Comparison of ENCODE assay signal across 7 cellular contexts in genomic region chr9:109574061-109574882, GRCh38.
DNase-seq lines count a peak whose midpoint lies in the region; ATAC-seq and TF ChIP-seq lines count a peak whose summit lies in the region.

No MANE protein-coding gene starts in this region.

- peak; percentile 60 to 82 for ATAC-seq in gastrocnemius medialis
- ATAC-seq in HG03039 (IDR thresholded peaks at IDR 0.05; ENCODE audit: unreplicated experiment): no peak

- peak; percentile 63 for TF ChIP-seq CTCF in WERI-Rb-1 (IDR thresholded peaks at IDR 0.05; ENCODE audit: low read depth, low read length)
- TF ChIP-seq CTCF in gastrocnemius medialis (IDR thresholded peaks at IDR 0.05 in 4 of 5, conservative IDR thresholded peaks at IDR 0.05 in 1 of 5): peak; percentile 39 to 68 (median 65)

- H3K36me3 ChIP-seq in WERI-Rb-1 (no peaks in the 10 kb centered on the region), gastrocnemius medialis (no peaks in the 10 kb centered on the region)

- H3K9me3 ChIP-seq in WERI-Rb-1 (ENCODE audit: severe bottlenecking): peaks cover 3% of the 10 kb centered on the region
- no peaks in the 10 kb centered on the region for H3K9me3 ChIP-seq in gastrocnemius medialis

- intact Hi-C loops in head of caudate nucleus (cut with DNase I) (loop anchor here (5.0 to 10.0 kb wide), 2 partner anchors 78 to 241 kb away; no protein-coding TSS in a partner anchor), gastrocnemius medialis (cut with DNase I; ENCODE audit: low total_unique reads) (loop anchor here (2.0 to 5.0 kb wide), 5 partner anchors 313 to 643 kb away; no protein-coding TSS in a partner anchor)

- TF ChIP-seq POLR2A in gastrocnemius medialis (IDR thresholded peaks at IDR 0.05): no peak

- H3K4me3 ChIP-seq in WERI-Rb-1 (ENCODE audit: low read depth, low read length) (no peak overlapping the region), gastrocnemius medialis (no peak overlapping the region)

- DNase-seq in G401 (ENCODE audit: low spot score): peak; percentile 47
- DNase-seq in HCEC 1CT: peak; percentile 23
- peak; percentile 32 for DNase-seq in NCI-H2107 (lab: John Stamatoyannopoulos, UW)
- peak; percentile 36 for DNase-seq in WERI-Rb-1
- DNase-seq in head of caudate nucleus: peak in 28 of 42 donors; percentile 15 to 89 (median 60)
- DNase-seq in gastrocnemius medialis: peak in 1 of 2 donors; percentile 10

- in situ Hi-C loops in G401 (cut with HindIII; ENCODE audit: low sequenced_read_pairs): no loop called here
- in situ Hi-C loops in gastrocnemius medialis (cut with MboI; ENCODE audit: low sequenced_read_pairs in 4 of 4): loop anchor here in 3 of 4 donors (10.0 to 25.0 kb wide), 5 partner anchors 241 to 581 kb away; no protein-coding TSS in a partner anchor

- H3K27me3 ChIP-seq in WERI-Rb-1 (ENCODE audit: insufficient read depth, low read depth, severe bottlenecking) (peaks cover 73% of the 10 kb centered on the region), gastrocnemius medialis (no peaks in the 10 kb centered on the region)

- no peaks in the 10 kb centered on the region for H3K4me1 ChIP-seq in gastrocnemius medialis

- H3K27ac ChIP-seq in WERI-Rb-1 (no peak overlapping the region), gastrocnemius medialis (no peak overlapping the region)
